9 cellular contexts compared by ENCODE assay signal in the genomic region with DNA sequence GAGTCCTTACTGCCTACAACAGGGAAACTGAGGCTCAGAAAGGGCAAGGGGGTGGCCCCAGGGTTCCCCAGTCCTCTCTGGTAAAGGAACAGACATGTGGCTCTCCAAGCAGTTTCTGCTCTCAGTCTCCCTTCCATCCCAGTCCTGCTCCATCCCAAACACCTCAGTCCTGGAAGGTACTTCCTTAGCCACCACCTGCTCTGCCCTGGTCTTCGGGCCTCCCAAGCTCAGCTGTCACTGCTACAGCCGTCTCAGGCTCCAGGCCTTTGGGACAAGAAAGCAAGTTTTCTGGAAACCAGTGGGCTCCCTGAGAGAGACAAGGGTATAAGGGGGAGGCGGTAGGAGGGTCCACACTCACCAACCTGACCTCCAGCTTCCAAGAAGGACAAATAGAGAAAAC. TPM values are rescaled to one million over a fixed set of nuclear protein-coding genes. Genes with fewer than 3 reads are reported as not detected.
DNase-seq lines count a peak whose midpoint lies in the region; ATAC-seq, FAIRE-seq and TF ChIP-seq lines count a peak whose summit lies in the region.
"Had no signal": no experiment of that assay in that cellular context is flagged by ENCODE, and none has a peak within 500 bp of the region (broad histone marks: within the 10 kb centered on the region; RNA-seq: fewer than 3 reads in every experiment).

No MANE protein-coding gene starts in this region.

- H3K27ac Mint-ChIP-seq in CD4-positive, CD25-positive, alpha-beta regulatory T cell: peak overlapping the region in 1 of 3 donors; percentile 93
- H3K27ac Mint-ChIP-seq in GM23338: no peak overlapping the region
- peak overlapping the region; percentile 92 to 96 for H3K27ac Mint-ChIP-seq in natural killer cell

- H3K36me3 Mint-ChIP-seq in CD4-positive, CD25-positive, alpha-beta regulatory T cell: no peaks in the 10 kb centered on the region
- no peaks in the 10 kb centered on the region for H3K36me3 Mint-ChIP-seq in GM23338 (ENCODE audit: low read depth)
- no peaks in the 10 kb centered on the region for H3K36me3 Mint-ChIP-seq in natural killer cell

- H3K9me3 Mint-ChIP-seq in CD4-positive, CD25-positive, alpha-beta regulatory T cell: no peaks in the 10 kb centered on the region
- no peaks in the 10 kb centered on the region for H3K9me3 Mint-ChIP-seq in GM23338
- H3K9me3 Mint-ChIP-seq in natural killer cell: no peaks in the 10 kb centered on the region

- H3K4me3 Mint-ChIP-seq in CD4-positive, CD25-positive, alpha-beta regulatory T cell: peak overlapping the region; percentile 84 to 94 (median 94)
- H3K4me3 Mint-ChIP-seq in GM23338: peak overlapping the region; percentile 92; the same call in 1 of the 3 replicates
- H3K4me3 Mint-ChIP-seq in natural killer cell: peak overlapping the region; percentile 93

- FAIRE-seq in GM12878 (lab: Jason Lieb, UNC) (no peak), small intestine (lab: Jason Lieb, UNC) (no peak)

- H3K4me1 ChIP-seq in CD4-positive, CD25-positive, alpha-beta regulatory T cell (ENCODE audit: control insufficient read depth, insufficient read depth, low read length, poor library complexity, severe bottlenecking): peaks cover 19% of the 10 kb centered on the region
- H3K4me1 ChIP-seq in GM23338 (ENCODE audit: insufficient read depth) (peaks cover 10% of the 10 kb centered on the region), GM12878 (ENCODE audit: control insufficient read depth, insufficient read depth, low read length) (peaks cover 19% of the 10 kb centered on the region), small intestine (ENCODE audit: control insufficient read depth in 2 of 2, insufficient read depth in 1 of 2, low read depth in 1 of 2, low read length in 1 of 2) (peaks cover 0 to 2% of the 10 kb centered on the region in 2 donors)

- RAD21 ChIA-PET in GM12878 (lab: Charles Lee; ENCODE audit: unreplicated experiment): interaction anchor here (0.9 to 3.2 kb wide), 4 partner anchors 29 to 177 kb away, joined by 3 to 35 read pairs (median 10); partner anchors contain the start of gene SPOCD1

- peaks cover 4% of the 10 kb centered on the region for H3K27me3 ChIP-seq in CD4-positive, CD25-positive, alpha-beta regulatory T cell (ENCODE audit: control insufficient read depth, insufficient read depth, low read length)
- H3K27me3 ChIP-seq in GM23338 (ENCODE audit: insufficient read depth) (no peaks in the 10 kb centered on the region), GM12878 (replicated peaks in 1 of 2; ENCODE audit: control insufficient read depth in 2 of 2, insufficient read depth in 2 of 2, low read length in 1 of 2) (no peaks in the 10 kb centered on the region), small intestine (ENCODE audit: control insufficient read depth in 2 of 2, insufficient read depth in 2 of 2, low read length in 2 of 2) (no peaks in the 10 kb centered on the region)

- H3K9me2 ChIP-seq in GM23338 (ENCODE audit: insufficient read depth): no peaks in the 10 kb centered on the region

- H3K36me3 ChIP-seq in CD4-positive, CD25-positive, alpha-beta regulatory T cell (ENCODE audit: control insufficient read depth, insufficient read depth, low read length): no peaks in the 10 kb centered on the region
- no peaks in the 10 kb centered on the region for H3K36me3 ChIP-seq in GM23338 (ENCODE audit: insufficient read depth)
- no peaks in the 10 kb centered on the region for H3K36me3 ChIP-seq in GM12878 (ENCODE audit: control insufficient read depth in 2 of 2, insufficient read depth in 2 of 2, low read length in 1 of 2)
- no peaks in the 10 kb centered on the region for H3K36me3 ChIP-seq in small intestine (ENCODE audit: control insufficient read depth in 2 of 2, insufficient read depth in 2 of 2, low read length in 2 of 2)

- H4K20me1 ChIP-seq in GM23338 (replicated peaks; ENCODE audit: insufficient read depth) (no peaks in the 10 kb centered on the region), GM12878 (ENCODE audit: control insufficient read depth, insufficient read depth) (no peaks in the 10 kb centered on the region)

- H3K4me2 ChIP-seq in GM23338: no peak overlapping the region
- peak overlapping the region; percentile 98 for H3K4me2 ChIP-seq in GM12878 (ENCODE audit: control insufficient read depth, insufficient read depth)

- H3K27ac ChIP-seq in CD4-positive, CD25-positive, alpha-beta regulatory T cell (ENCODE audit: insufficient read depth, low read length, poor library complexity, severe bottlenecking): peak overlapping the region; percentile 82
- H3K27ac ChIP-seq in GM23338 (ENCODE audit: low read depth) (peak overlapping the region; percentile 39; the same call in 1 of the 2 replicates), GM12878 (ENCODE audit: control insufficient read depth, insufficient read depth) (no peak overlapping the region), small intestine (ENCODE audit: low read depth in 1 of 2, low read length in 1 of 2) (no peak overlapping the region)

- no TSS peak for BruUV-seq in GM12878 (replicated peaks; lab: Mats Ljungman, UMichigan)

- intact Hi-C loops in GM12878 (cut with micrococcal nuclease; ENCODE audit: unreplicated experiment): no loop called here
- intact Hi-C loops in natural killer cell (cut with micrococcal nuclease): loop anchor here (5.0 kb wide), 1 partner anchor 35 kb away; no protein-coding TSS in a partner anchor

- 0 out of 2 replicates have a peak, but pooled peaks cover 15% of the 10 kb centered on the region for H3F3A ChIP-seq in GM23338 (replicated peaks; ENCODE audit: low read depth)

- SMC1A ChIA-PET in GM12878 (lab: Charles Lee; ENCODE audit: uncharacterized antibody, unreplicated experiment): interaction anchor here (0.9 to 3.7 kb wide), 5 partner anchors 19 to 222 kb away, joined by 3 to 38 read pairs (median 10); no protein-coding TSS in a partner anchor

- no peak for ATAC-seq in CD4-positive, CD25-positive, alpha-beta regulatory T cell (ENCODE audit: low read depth in 2 of 2)
- ATAC-seq in GM23338 (no peak), GM12878 (no peak), natural killer cell (no peak), HG03135 (IDR thresholded peaks at IDR 0.05; ENCODE audit: unreplicated experiment) (no peak), GM21528 (IDR thresholded peaks at IDR 0.05; ENCODE audit: low FRiP score, unreplicated experiment) (no peak)

- TF ChIP-seq EP300 in GM12878 (IDR thresholded peaks at IDR 0.05; ENCODE audit: borderline replicate concordance in 1 of 2, control insufficient read depth in 1 of 2, low read depth in 2 of 2, low read length in 2 of 2): no peak

- whole genome bisulfite sequencing in GM12878 (ENCODE audit: insufficient coverage, insufficient replicate concordance, low lambda C conversion rate, missing lambda C conversion rate): 90% methylated on average over 3 of the region's 3 CpGs
- WGBS in small intestine, 3 donors: 44 to 66% (median 66%) methylated on average over 3 of the region's 3 CpGs

- no peaks in the 10 kb centered on the region for H3K9me3 ChIP-seq in CD4-positive, CD25-positive, alpha-beta regulatory T cell (ENCODE audit: control insufficient read depth in 2 of 2, low read length in 2 of 2)
- H3K9me3 ChIP-seq in GM12878 (replicated peaks; ENCODE audit: control insufficient read depth, insufficient read depth, low read length) (no peaks in the 10 kb centered on the region), small intestine (ENCODE audit: control insufficient read depth, low read depth) (no peaks in the 10 kb centered on the region)

- no peak overlapping the region for H3K4me3 ChIP-seq in CD4-positive, CD25-positive, alpha-beta regulatory T cell (ENCODE audit: low read depth, low read length)
- H3K4me3 ChIP-seq in GM23338 (no peak overlapping the region), GM12878 (no peak overlapping the region), small intestine (ENCODE audit: low read depth in 1 of 2, low read length in 2 of 2) (no peak overlapping the region)

- H3K4me1 Mint-ChIP-seq in CD4-positive, CD25-positive, alpha-beta regulatory T cell: peaks cover 0 to 15% (median 7%) of the 10 kb centered on the region in 4 donors
- H3K4me1 Mint-ChIP-seq in GM23338 (peaks cover 18% of the 10 kb centered on the region), natural killer cell (peaks cover 11 to 28% of the 10 kb centered on the region in 2 donors)

- POLR2A ChIA-PET in GM12878 (lab: Charles Lee): no interaction called here

- no peak overlapping the region for H3K9ac ChIP-seq in GM12878 (ENCODE audit: control insufficient read depth, insufficient read depth, low read length)

- in situ Hi-C loops in GM12878 (cut with MboI): no loop called here

- H3K27me3 Mint-ChIP-seq in CD4-positive, CD25-positive, alpha-beta regulatory T cell: no peaks in the 10 kb centered on the region
- peaks cover 24% of the 10 kb centered on the region for H3K27me3 Mint-ChIP-seq in GM23338 (ENCODE audit: insufficient read depth, low read depth, poor library complexity)
- H3K27me3 Mint-ChIP-seq in natural killer cell (ENCODE audit: low read depth in 2 of 2): no peaks in the 10 kb centered on the region

- TF ChIP-seq RAD21 in GM12878 (IDR thresholded peaks at IDR 0.05; ENCODE audit: insufficient read depth, low read depth, low read length): no peak

- DNase-seq in CD4-positive, CD25-positive, alpha-beta regulatory T cell: no peak
- DNase-seq in GM23338 (ENCODE audit: low spot score) (no peak), GM12878 (ENCODE audit: low read depth, low spot score) (no peak), natural killer cell (no peak), NCI-H146 (lab: John Stamatoyannopoulos, UW) (no peak), small intestine (no peak)
- DNase-seq: NCI-H1694 treated with DMSO at 0.1 percent for 48 hours had no signal

- no peak for TF ChIP-seq POLR2A in GM12878 (IDR thresholded peaks at IDR 0.05; ENCODE audit: low read depth, low read length)

- CTCF ChIA-PET in GM12878 (lab: Yijun Ruan, JAX): interaction anchor here (2.6 to 5.4 kb wide), 4 partner anchors 24 to 176 kb away, joined by 7 to 90 read pairs (median 26); no protein-coding TSS in a partner anchor

- H3K79me2 ChIP-seq in GM23338 (replicated peaks; ENCODE audit: insufficient read depth) (no peaks in the 10 kb centered on the region), GM12878 (ENCODE audit: control insufficient read depth, insufficient read depth, low read length) (no peaks in the 10 kb centered on the region)

- H2AFZ ChIP-seq in GM23338: no peak overlapping the region; the same call in 1 of the 2 replicates
- H2AFZ ChIP-seq in GM12878 (ENCODE audit: control insufficient read depth, low read depth, low read length): 0 out of 2 replicates have a peak overlapping the region, but pooled peaks have one; percentile 98

- no peak for TF ChIP-seq CTCF in GM23338 (conservative IDR thresholded peaks at IDR 0.05; ENCODE audit: low read depth in 2 of 2)
- no peak for TF ChIP-seq CTCF in GM12878 (IDR thresholded peaks at IDR 0.05 in 2 of 3, conservative IDR thresholded peaks at IDR 0.05 in 1 of 3; ENCODE audit: control insufficient read depth in 2 of 3, extremely low read depth in 1 of 3, insufficient read depth in 1 of 3, low read depth in 3 of 3, low read length in 3 of 3)
- no peak for TF ChIP-seq CTCF in natural killer cell (IDR thresholded peaks at IDR 0.05)

RNA-seq across cellular contexts. Expression of gene ADGRB2, which starts 23.1 kb away (rescaled TPM):
- total RNA-seq in CD4-positive, CD25-positive, alpha-beta regulatory T cell: 1.9 TPM
- under 1 TPM; 0.19 to 0.49 (median 0.31) TPM for polyA plus RNA-seq in CD4-positive, CD25-positive, alpha-beta regulatory T cell
- 20.9 and 27.8 TPM in 2 replicates for total RNA-seq in GM23338 (2014; rRNA removed; shearing (Covaris generic))
- polyA plus RNA-seq in GM23338 (2016; fragmentation: Nextera tagmentation; extraction: Ambion mirVana): 7.9 and 8.0 TPM in 2 replicates
- 0.91 and 1.6 TPM in 2 replicates for total RNA-seq in GM12878 (2013; cell fraction: nucleolus; rRNA removed)
- 0.11 TPM in 2 replicates for total RNA-seq in GM12878 (2014; rRNA removed)
- total RNA-seq in GM12878 (2014; rRNA removed; fragmentation: Illumina TruSeq; extraction: Trizol): 0.18 TPM in 1 of 2 replicates, not detected in the other
- 0.27 and 0.33 TPM in 2 replicates for total RNA-seq in GM12878 (2021)
- polyA plus RNA-seq in GM12878 (2011; ENCODE audit: low read depth): not detected
- 0.13 and 0.20 TPM in 2 replicates for polyA plus RNA-seq in GM12878 (2011; rRNA removed)
- polyA plus RNA-seq in GM12878 (2011; cell fraction: cytosol; rRNA removed): 0.42 and 0.43 TPM in 2 replicates
- 3.0 and 3.2 TPM in 2 replicates for polyA plus RNA-seq in GM12878 (2011; cell fraction: nucleus; rRNA removed)
- polyA plus RNA-seq in GM12878 (2012): 0.09 and 0.18 TPM in 2 replicates
- not detected in 2 replicates for polyA plus RNA-seq in GM12878 (2014; fragmentation: Illumina TruSeq; extraction: Trizol)
- not detected for polyA plus RNA-seq in GM12878 (2014; fragmentation: Nextera tagmentation; extraction: Ambion mirVana)
- polyA plus RNA-seq in GM12878 (2014; rRNA removed): 0.06 and 0.18 TPM in 2 replicates
- polyA plus RNA-seq in GM12878 (2016; fragmentation: Nextera tagmentation; extraction: Ambion mirVana): under 1 TPM in 1 of 2 experiments, not detected in 1; 0.11 TPM
- polyA minus RNA-seq in GM12878 (2011; rRNA and poly(A)+ RNA removed): 0.22 and 0.26 TPM in 2 replicates
- polyA minus RNA-seq in GM12878 (2011; cell fraction: cytosol; rRNA and poly(A)+ RNA removed): not detected in 2 replicates
- 0.29 and 0.48 TPM in 2 replicates for polyA minus RNA-seq in GM12878 (2011; cell fraction: nucleus; rRNA and poly(A)+ RNA removed)
- total RNA-seq in natural killer cell: 10 to 100 TPM in 2 of 3 donors, 1 to 10 TPM in 1; 7.6 to 19.9 (median 12.8) TPM
- polyA plus RNA-seq in small intestine: 10 to 100 TPM in 1 of 3 donors, 1 to 10 TPM in 2; 4.8 to 18.3 (median 4.9) TPM

RNA-seq across cellular contexts. Expression of gene SPOCD1, which starts 28.6 kb away (rescaled TPM):
- 1.1 TPM for total RNA-seq in CD4-positive, CD25-positive, alpha-beta regulatory T cell
- not detected for polyA plus RNA-seq in CD4-positive, CD25-positive, alpha-beta regulatory T cell
- 1.3 and 2.9 TPM in 2 replicates for total RNA-seq in GM23338 (2014; rRNA removed; shearing (Covaris generic))
- polyA plus RNA-seq in GM23338 (2016; fragmentation: Nextera tagmentation; extraction: Ambion mirVana) (0.68 and 0.73 TPM in 2 replicates), GM12878 (2011; rRNA removed) (not detected in 2 replicates), GM12878 (2014; fragmentation: Illumina TruSeq; extraction: Trizol) (0.13 TPM in 1 of 2 replicates, not detected in the other), GM12878 (2014; fragmentation: Nextera tagmentation; extraction: Ambion mirVana) (under 1 TPM in 1 of 2 experiments, not detected in 1; 0.02 TPM), GM12878 (2014; rRNA removed) (0.34 and 0.65 TPM in 2 replicates), GM12878 (2016; fragmentation: Nextera tagmentation; extraction: Ambion mirVana) (not detected), small intestine (1 to 10 TPM in 1 of 3 donors, under 1 TPM in 1, not detected in 1; 0.81 to 1.1 TPM)
- total RNA-seq in GM12878 (2013; cell fraction: nucleolus; rRNA removed): not detected in 2 replicates
- total RNA-seq in GM12878 (2014; rRNA removed) (0.11 and 0.16 TPM in 2 replicates), GM12878 (2014; rRNA removed; fragmentation: Illumina TruSeq; extraction: Trizol) (0.13 and 0.23 TPM in 2 replicates), GM12878 (2021) (0.23 and 0.56 TPM in 2 replicates), natural killer cell (under 1 TPM in 2 of 3 donors, not detected in 1; 0.54 to 0.68 TPM)
- 0.08 TPM for polyA plus RNA-seq in GM12878 (2011; ENCODE audit: low read depth)
- polyA plus RNA-seq in GM12878 (2011; cell fraction: cytosol; rRNA removed): not detected in 2 replicates
- 0.03 and 0.29 TPM in 2 replicates for polyA plus RNA-seq in GM12878 (2011; cell fraction: nucleus; rRNA removed)
- polyA plus RNA-seq in GM12878 (2012): 0.07 and 0.23 TPM in 2 replicates
- not detected in 2 replicates for polyA minus RNA-seq in GM12878 (2011; rRNA and poly(A)+ RNA removed)
- polyA minus RNA-seq in GM12878 (2011; cell fraction: cytosol; rRNA and poly(A)+ RNA removed): not detected in 2 replicates
- polyA minus RNA-seq in GM12878 (2011; cell fraction: nucleus; rRNA and poly(A)+ RNA removed): not detected in 2 replicates

Comparison
In these comparisons a context has a peak if more than half of its experiments do, and no peak if none do; other contexts are left out.
1. H3K27ac ChIP-seq: peak in CD4-positive, CD25-positive, alpha-beta regulatory T cell (single experiment) and GM23338 (single experiment); none in GM12878 (single experiment) and small intestine (0 of 2).
2. Peak in every context shown above with its lines, with median percentiles within 50 percentile points of each other: H3K4me3 Mint-ChIP-seq.